Comparison of ENCODE assay signal across 6 cellular contexts in the genomic region with DNA sequence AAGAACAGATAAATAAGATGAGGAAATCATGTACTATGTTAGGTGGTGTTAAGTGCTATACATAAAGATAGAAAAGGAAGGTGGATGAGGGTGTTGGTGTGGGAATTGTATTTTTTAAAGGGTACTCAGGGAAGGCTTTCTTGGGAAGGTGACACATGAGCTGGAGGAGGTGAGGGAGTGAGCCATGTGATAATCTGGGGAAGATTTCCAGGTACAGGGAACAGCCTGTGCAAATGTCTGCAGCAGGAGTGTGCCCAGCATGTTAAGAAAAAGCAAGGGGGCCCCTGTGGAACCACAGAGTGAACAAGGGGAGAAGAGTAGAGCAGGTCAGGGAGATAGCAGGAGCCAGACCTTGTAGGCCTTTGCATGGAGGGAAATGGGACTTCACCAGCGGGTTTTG.
"Had no signal": no experiment of that assay in that cellular context is flagged by ENCODE, and none has a peak within 500 bp of the region (broad histone marks: within the 10 kb centered on the region; RNA-seq: fewer than 3 reads in every experiment).

No MANE protein-coding gene starts in this region.

- DNase-seq: GM23248, GOT3, H7, H9, HCEC 1CT, HFFc6 had no signal
